In the genomic region with DNA sequence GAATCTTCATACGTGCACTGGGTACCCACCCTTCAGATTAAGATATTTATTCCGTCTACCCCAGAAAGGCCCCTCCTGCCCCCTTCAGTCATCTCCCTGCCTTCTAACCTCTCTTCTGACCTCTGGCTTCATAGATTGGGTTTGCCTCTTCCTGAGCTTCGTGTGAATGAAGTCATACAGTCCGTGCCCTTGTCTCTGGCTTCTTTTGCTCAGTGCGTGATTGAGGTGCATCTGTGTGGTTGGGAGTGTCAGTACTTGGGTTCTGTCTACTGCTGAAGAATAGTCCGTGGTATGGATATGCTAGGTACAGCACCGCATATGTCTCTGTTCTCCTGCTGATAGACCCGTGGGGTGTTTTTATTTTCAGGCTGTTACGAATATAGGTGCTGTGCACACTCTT, we compare ENCODE assay signal across 10 cellular contexts. TPM values are rescaled to one million over a fixed set of nuclear protein-coding genes. Genes with fewer than 3 reads are reported as not detected.
DNase-seq lines count a peak whose midpoint lies in the region; ATAC-seq and TF ChIP-seq lines count a peak whose summit lies in the region.
"Had no signal": no experiment of that assay in that cellular context is flagged by ENCODE, and none has a peak within 500 bp of the region (broad histone marks: within the 10 kb centered on the region; RNA-seq: fewer than 3 reads in every experiment).

No MANE protein-coding gene starts in this region.

- no peaks in the 10 kb centered on the region for H3K9me3 ChIP-seq in CD4-positive, alpha-beta T cell (ENCODE audit: control insufficient read depth, low read length)
- H3K9me3 ChIP-seq in mesodermal cell (ENCODE audit: control insufficient read depth, low read length), result peaks cover 10% of the 10 kb centered on the region

- H3K27me3 Mint-ChIP-seq in CD4-positive, alpha-beta T cell, result no peaks in the 10 kb centered on the region
- no peaks in the 10 kb centered on the region for H3K27me3 Mint-ChIP-seq in activated CD8-positive, alpha-beta T cell treated with anti-CD3 and anti-CD28 coated beads, Interleukin-2, amount 10 ng/mL, durations not matched to agents 7 days and 5 days (ENCODE audit: low read depth)

- ATAC-seq in CD4-positive, alpha-beta T cell (ENCODE audit: poor library complexity), result no peak
- ATAC-seq in activated CD8-positive, alpha-beta T cell treated with anti-CD3 and anti-CD28 coated beads, Interleukin-2, amount 10 ng/mL, durations not matched to agents 7 days and 5 days, result no peak
- no peak for ATAC-seq in Right ventricle myocardium inferior

- no peak overlapping the region for H3K27ac Mint-ChIP-seq in CD4-positive, alpha-beta T cell
- H3K27ac Mint-ChIP-seq in activated CD8-positive, alpha-beta T cell treated with anti-CD3 and anti-CD28 coated beads, Interleukin-2, amount 10 ng/mL, durations not matched to agents 7 days and 5 days, result peak overlapping the region; percentile 92

- H3K27me3 ChIP-seq in CD4-positive, alpha-beta T cell (ENCODE audit: control insufficient read depth, insufficient read depth, low read length), result no peaks in the 10 kb centered on the region
- H3K27me3 ChIP-seq: heart left ventricle, stomach had no signal

- POLR2A ChIA-PET in CD4-positive, alpha-beta T cell (lab: Charles Lee), result no interaction called here
- POLR2A ChIA-PET in activated CD8-positive, alpha-beta T cell treated with anti-CD3 and anti-CD28 coated beads, Interleukin-2, amount 10 ng/mL, durations not matched to agents 7 days and 5 days (lab: Charles Lee), result interaction anchor here (0.8 kb wide), 1 partner anchor 60 kb away, joined by 3 read pairs; no protein-coding TSS in a partner anchor

- H3K4me3 Mint-ChIP-seq in CD4-positive, alpha-beta T cell, result peak overlapping the region; percentile 40
- H3K4me3 Mint-ChIP-seq in activated CD8-positive, alpha-beta T cell treated with anti-CD3 and anti-CD28 coated beads, Interleukin-2, amount 10 ng/mL, durations not matched to agents 7 days and 5 days, result peak overlapping the region; percentile 78

- H3K9me3 Mint-ChIP-seq in CD4-positive, alpha-beta T cell, result no peaks in the 10 kb centered on the region
- no peaks in the 10 kb centered on the region for H3K9me3 Mint-ChIP-seq in activated CD8-positive, alpha-beta T cell treated with anti-CD3 and anti-CD28 coated beads, Interleukin-2, amount 10 ng/mL, durations not matched to agents 7 days and 5 days (ENCODE audit: insufficient read depth)

- intact Hi-C loops in CD4-positive, alpha-beta T cell (cut with DNase I, micrococcal nuclease), result no loop called here
- intact Hi-C loops in Right ventricle myocardium inferior (cut with DNase I), result no loop called here

- 84 to 94% methylated on average over 7 to 8 of the region's 9 CpGs for WGBS in mesodermal cell (ENCODE audit: insufficient coverage in 2 of 2), 2 experiments

- H3K4me1 Mint-ChIP-seq in CD4-positive, alpha-beta T cell (ENCODE audit: low read depth), result peaks cover 29% of the 10 kb centered on the region
- H3K4me1 Mint-ChIP-seq in activated CD8-positive, alpha-beta T cell treated with anti-CD3 and anti-CD28 coated beads, Interleukin-2, amount 10 ng/mL, durations not matched to agents 7 days and 5 days (ENCODE audit: low read depth), result peaks cover 48% of the 10 kb centered on the region

- peak; percentile 3 for DNase-seq in NCI-H1092 treated with DMSO at 0.1 percent for 48 hours (lab: John Stamatoyannopoulos, UW)
- no peak for DNase-seq in NCI-H1092 (lab: John Stamatoyannopoulos, UW)
- no peak for DNase-seq in CD4-positive, alpha-beta T cell
- peak; percentile 35 for DNase-seq in activated CD8-positive, alpha-beta T cell treated with anti-CD3 and anti-CD28 coated beads, Interleukin-2, amount 10 ng/mL, durations not matched to agents 7 days and 5 days
- DNase-seq in Right ventricle myocardium inferior (ENCODE audit: missing footprints), result no peak
- DNase-seq in KG1 (lab: John Stamatoyannopoulos, UW), result no peak
- DNase-seq in cerebellum (ENCODE audit: low spot score), result no peak

- no peaks in the 10 kb centered on the region for H3K36me3 Mint-ChIP-seq in CD4-positive, alpha-beta T cell (ENCODE audit: low read depth)
- peaks cover 2% of the 10 kb centered on the region for H3K36me3 Mint-ChIP-seq in activated CD8-positive, alpha-beta T cell treated with anti-CD3 and anti-CD28 coated beads, Interleukin-2, amount 10 ng/mL, durations not matched to agents 7 days and 5 days (ENCODE audit: low read depth)

- CTCF ChIA-PET in CD4-positive, alpha-beta T cell (lab: Charles Lee), result interaction anchor here (0.7 to 1.0 kb wide), 2 partner anchors 63 to 65 kb away, joined by 3 to 4 read pairs; no protein-coding TSS in a partner anchor
- CTCF ChIA-PET in activated CD8-positive, alpha-beta T cell treated with anti-CD3 and anti-CD28 coated beads, Interleukin-2, amount 10 ng/mL, durations not matched to agents 7 days and 5 days (lab: Charles Lee), result interaction anchor here (0.7 to 1.5 kb wide), 6 partner anchors 10 to 113 kb away, joined by 3 to 8 read pairs (median 3); no protein-coding TSS in a partner anchor

- H3K36me3 ChIP-seq in mesodermal cell (ENCODE audit: control insufficient read depth, insufficient read depth, low read length), result peaks cover 40% of the 10 kb centered on the region

- no peak overlapping the region for H3K4me3 ChIP-seq in mesodermal cell (ENCODE audit: extremely low read depth, insufficient read depth, low read length, poor library complexity, severe bottlenecking)

- no peak overlapping the region for H3K27ac ChIP-seq in CD4-positive, alpha-beta T cell (ENCODE audit: low read depth, low read length)
- peak overlapping the region; percentile 23 for H3K27ac ChIP-seq in mesodermal cell (ENCODE audit: low read depth, low read length, severe bottlenecking)

- TF ChIP-seq CTCF in CD4-positive, alpha-beta T cell (IDR thresholded peaks at IDR 0.05), result no peak

- H3K4me1 ChIP-seq in mesodermal cell (ENCODE audit: control insufficient read depth, insufficient read depth, low read length, poor library complexity, severe bottlenecking), result peaks cover 44% of the 10 kb centered on the region

RNA-seq across cellular contexts. Expression of a gene that starts 24.5 kb away (rescaled TPM):
- total RNA-seq in CD4-positive, alpha-beta T cell, result 1 to 10 TPM; 1.0 to 2.4 TPM
- 1 to 10 TPM; 1.3 to 1.7 TPM for total RNA-seq in activated CD8-positive, alpha-beta T cell treated with anti-CD3 and anti-CD28 coated beads, Interleukin-2, amount 10 ng/mL, durations not matched to agents 7 days and 5 days
- 48.1 TPM for polyA plus RNA-seq in mesodermal cell (2013, experiment 1 of 2)
- 32.4 TPM for polyA plus RNA-seq in mesodermal cell (2013, experiment 2 of 2)
- total RNA-seq in Right ventricle myocardium inferior, result 2.3 TPM
- 8.1 TPM for total RNA-seq in cerebellum

Comparison
In these comparisons a context has a peak if more than half of its experiments do, and no peak if none do; other contexts are left out.
1. DNase-seq: peak in NCI-H1092 treated with DMSO at 0.1 percent for 48 hours (single experiment) and activated CD8-positive, alpha-beta T cell treated with anti-CD3 and anti-CD28 coated beads, Interleukin-2, amount 10 ng/mL, durations not matched to agents 7 days and 5 days (single experiment); none in NCI-H1092 (single experiment), CD4-positive, alpha-beta T cell (0 of 10), Right ventricle myocardium inferior (single experiment), KG1 (single experiment) and cerebellum (single experiment).